ENCODE assay signal across 20 cellular contexts in genomic region chr11:82873919-82874333, GRCh38. TPM values are rescaled to one million over a fixed set of nuclear protein-coding genes. Genes with fewer than 3 reads are reported as not detected.
DNase-seq lines count a peak whose midpoint lies in the region; ATAC-seq lines count a peak whose summit lies in the region.
"Had no signal": no experiment of that assay in that cellular context is flagged by ENCODE, and none has a peak within 500 bp of the region (broad histone marks: within the 10 kb centered on the region; RNA-seq: fewer than 3 reads in every experiment).

No MANE protein-coding gene starts in this region.

- H3K27me3 Mint-ChIP-seq in activated CD4-positive, alpha-beta T cell treated with anti-CD3 and anti-CD28 coated beads for 36 hours: no peaks in the 10 kb centered on the region
- H3K27me3 Mint-ChIP-seq in activated T-helper 1 cell treated with anti-CD3 and anti-CD28 coated beads, Interleukin-12 subunit alpha, Interleukin-12 subunit beta, Interleukin-2, Interleukin-4 antibody, amounts not matched to agents 30 ng/mL and 10 ng/mL and 1 ng/mL, durations not matched to agents 14 hours and 24 hours and 36 hours (ENCODE audit: insufficient read depth): no peaks in the 10 kb centered on the region

- POLR2A ChIA-PET in activated CD4-positive, alpha-beta T cell treated with anti-CD3 and anti-CD28 coated beads for 36 hours (lab: Charles Lee): no interaction called here

- H3K36me3 Mint-ChIP-seq in activated CD4-positive, alpha-beta T cell treated with anti-CD3 and anti-CD28 coated beads for 36 hours (ENCODE audit: low read depth): peaks cover 9% of the 10 kb centered on the region
- no peaks in the 10 kb centered on the region for H3K36me3 Mint-ChIP-seq in activated T-helper 1 cell treated with anti-CD3 and anti-CD28 coated beads, Interleukin-12 subunit alpha, Interleukin-12 subunit beta, Interleukin-2, Interleukin-4 antibody, amounts not matched to agents 30 ng/mL and 10 ng/mL and 1 ng/mL, durations not matched to agents 14 hours and 24 hours and 36 hours (ENCODE audit: low read depth)

- H3K4me1 Mint-ChIP-seq in activated CD4-positive, alpha-beta T cell treated with anti-CD3 and anti-CD28 coated beads for 36 hours: peaks cover 29% of the 10 kb centered on the region
- H3K4me1 Mint-ChIP-seq in activated T-helper 1 cell treated with anti-CD3 and anti-CD28 coated beads, Interleukin-12 subunit alpha, Interleukin-12 subunit beta, Interleukin-2, Interleukin-4 antibody, amounts not matched to agents 30 ng/mL and 10 ng/mL and 1 ng/mL, durations not matched to agents 14 hours and 24 hours and 36 hours (ENCODE audit: low read depth): peaks cover 24% of the 10 kb centered on the region

- peak overlapping the region; percentile 77 for H3K27ac Mint-ChIP-seq in activated CD4-positive, alpha-beta T cell treated with anti-CD3 and anti-CD28 coated beads for 36 hours
- H3K27ac Mint-ChIP-seq in activated T-helper 1 cell treated with anti-CD3 and anti-CD28 coated beads, Interleukin-12 subunit alpha, Interleukin-12 subunit beta, Interleukin-2, Interleukin-4 antibody, amounts not matched to agents 30 ng/mL and 10 ng/mL and 1 ng/mL, durations not matched to agents 14 hours and 24 hours and 36 hours: peak overlapping the region; percentile 0

- H3K4me3 ChIP-seq in SJCRH30: no peak overlapping the region
- H3K4me3 ChIP-seq: thoracic aorta had no signal

- H3K27ac ChIP-seq in SJCRH30: no peak overlapping the region
- H3K27ac ChIP-seq: thoracic aorta had no signal

- no peaks in the 10 kb centered on the region for H3K36me3 ChIP-seq in SJCRH30
- H3K36me3 ChIP-seq: BE2C, thoracic aorta had no signal

- CTCF ChIA-PET in activated CD4-positive, alpha-beta T cell treated with anti-CD3 and anti-CD28 coated beads for 36 hours (lab: Charles Lee): interaction anchor here (0.7 kb wide), 1 partner anchor 125 kb away, joined by 3 read pairs; no protein-coding TSS in a partner anchor

- peaks cover 8% of the 10 kb centered on the region for H3K9me3 Mint-ChIP-seq in activated CD4-positive, alpha-beta T cell treated with anti-CD3 and anti-CD28 coated beads for 36 hours (ENCODE audit: low read depth)
- peaks cover 12% of the 10 kb centered on the region for H3K9me3 Mint-ChIP-seq in activated T-helper 1 cell treated with anti-CD3 and anti-CD28 coated beads, Interleukin-12 subunit alpha, Interleukin-12 subunit beta, Interleukin-2, Interleukin-4 antibody, amounts not matched to agents 30 ng/mL and 10 ng/mL and 1 ng/mL, durations not matched to agents 14 hours and 24 hours and 36 hours

- ATAC-seq in activated CD4-positive, alpha-beta T cell treated with anti-CD3 and anti-CD28 coated beads for 36 hours: peak; percentile 67
- peak; percentile 17 for ATAC-seq in left lobe of liver

- peaks cover 15% of the 10 kb centered on the region; the same call in 1 of the 2 replicates for H3K9me3 ChIP-seq in SJCRH30 (replicated peaks)
- H3K9me3 ChIP-seq: BE2C, thoracic aorta had no signal

- intact Hi-C loops in activated CD4-positive, alpha-beta T cell treated with anti-CD3 and anti-CD28 coated beads for 36 hours (cut with DNase I, micrococcal nuclease): no loop called here
- intact Hi-C loops in activated T-helper 1 cell treated with anti-CD3 and anti-CD28 coated beads, Interleukin-12 subunit alpha, Interleukin-12 subunit beta, Interleukin-2, Interleukin-4 antibody, amounts not matched to agents 30 ng/mL and 10 ng/mL and 1 ng/mL, durations not matched to agents 14 hours and 24 hours and 36 hours (cut with micrococcal nuclease): loop anchor here (1.0 kb wide), 1 partner anchor 26 kb away; the partner anchor contains the start of gene PRCP

- H3K4me1 ChIP-seq in SJCRH30: peaks cover 12% of the 10 kb centered on the region

- H3K4me3 Mint-ChIP-seq in activated CD4-positive, alpha-beta T cell treated with anti-CD3 and anti-CD28 coated beads for 36 hours: no peak overlapping the region
- no peak overlapping the region for H3K4me3 Mint-ChIP-seq in activated T-helper 1 cell treated with anti-CD3 and anti-CD28 coated beads, Interleukin-12 subunit alpha, Interleukin-12 subunit beta, Interleukin-2, Interleukin-4 antibody, amounts not matched to agents 30 ng/mL and 10 ng/mL and 1 ng/mL, durations not matched to agents 14 hours and 24 hours and 36 hours

- no peak for DNase-seq in activated CD4-positive, alpha-beta T cell treated with anti-CD3 and anti-CD28 coated beads for 36 hours
- DNase-seq in activated CD4-positive, alpha-beta T cell treated with anti-CD3 and anti-CD28 coated beads for 1 hour: no peak
- peak; percentile 23 for DNase-seq in COLO829 (ENCODE audit: low spot score)
- DNase-seq in activated T-helper 1 cell treated with anti-CD3 and anti-CD28 coated beads, Interleukin-12 subunit alpha, Interleukin-12 subunit beta, Interleukin-2, Interleukin-4 antibody, amounts not matched to agents 30 ng/mL and 10 ng/mL and 1 ng/mL, durations not matched to agents 14 hours and 24 hours and 36 hours (ENCODE audit: low spot score): no peak
- DNase-seq in left lobe of liver (ENCODE audit: low spot score): no peak
- no peak for DNase-seq in SJCRH30
- no peak for DNase-seq in NCI-H1092 treated with DMSO at 0.1 percent for 48 hours (lab: John Stamatoyannopoulos, UW)
- no peak for DNase-seq in islet precursor cell
- DNase-seq: 8988T; activated CD4-positive, alpha-beta T cell treated with anti-CD3 and anti-CD28 coated beads for 48 hours; activated T-cell treated with anti-CD3 and anti-CD28 coated beads, Interleukin-2, amount 50 U/mL, for 48 hours; BE2C; DMS153; foreskin fibroblast; Kasumi-1; kidney glomerular epithelial cell; NCI-H2171; small intestine; T1000 had no signal

- no peaks in the 10 kb centered on the region for H3K27me3 ChIP-seq in SJCRH30
- H3K27me3 ChIP-seq: BE2C had no signal

RNA-seq across cellular contexts. Expression of gene PRCP, which starts 26.3 kb away (rescaled TPM):
- 10 to 100 TPM; 18.2 to 23.4 TPM for total RNA-seq in activated CD4-positive, alpha-beta T cell treated with anti-CD3 and anti-CD28 coated beads for 36 hours
- total RNA-seq in activated T-helper 1 cell treated with anti-CD3 and anti-CD28 coated beads, Interleukin-12 subunit alpha, Interleukin-12 subunit beta, Interleukin-2, Interleukin-4 antibody, amounts not matched to agents 30 ng/mL and 10 ng/mL and 1 ng/mL, durations not matched to agents 14 hours and 24 hours and 36 hours: 22.7 and 24.0 TPM in 2 replicates
- 41.4 TPM for total RNA-seq in left lobe of liver
- 65.8 and 72.1 TPM in 2 replicates for total RNA-seq in SJCRH30 (2014; rRNA removed; shearing (Covaris generic))

RNA-seq across cellular contexts. Expression of gene DDIAS, which starts 27.6 kb away (rescaled TPM):
- total RNA-seq in activated CD4-positive, alpha-beta T cell treated with anti-CD3 and anti-CD28 coated beads for 36 hours: 10 to 100 TPM; 16.9 to 23.5 TPM
- total RNA-seq in activated T-helper 1 cell treated with anti-CD3 and anti-CD28 coated beads, Interleukin-12 subunit alpha, Interleukin-12 subunit beta, Interleukin-2, Interleukin-4 antibody, amounts not matched to agents 30 ng/mL and 10 ng/mL and 1 ng/mL, durations not matched to agents 14 hours and 24 hours and 36 hours: 28.7 and 29.4 TPM in 2 replicates
- total RNA-seq in left lobe of liver: 0.75 TPM
- total RNA-seq in SJCRH30 (2014; rRNA removed; shearing (Covaris generic)): 56.7 and 58.7 TPM in 2 replicates

Comparison
In these comparisons a context has a peak if more than half of its experiments do, and no peak if none do; other contexts are left out.
1. RNA of gene DDIAS, which starts 27.6 kb away (total RNA-seq): 56.7 to 58.7 TPM in SJCRH30, 28.7 to 29.4 TPM in activated T-helper 1 cell treated with anti-CD3 and anti-CD28 coated beads, Interleukin-12 subunit alpha, Interleukin-12 subunit beta, Interleukin-2, Interleukin-4 antibody, amounts not matched to agents 30 ng/mL and 10 ng/mL and 1 ng/mL, durations not matched to agents 14 hours and 24 hours and 36 hours and 16.9 to 23.5 TPM in activated CD4-positive, alpha-beta T cell treated with anti-CD3 and anti-CD28 coated beads for 36 hours; 0.75 TPM in left lobe of liver (single experiment); every median in the first group is over 10 times any median in the second.